In genomic region chr1:4654764-4655673, GRCh38 we compare ENCODE assay signal across 15 cellular contexts. TPM values are rescaled to one million over a fixed set of nuclear protein-coding genes. Genes with fewer than 3 reads are reported as not detected.
A peak's percentile ranks its signal among the peaks of the same experiment; 100 is the strongest.
DNase-seq lines count a peak whose midpoint lies in the region; ATAC-seq, FAIRE-seq and TF ChIP-seq lines count a peak whose summit lies in the region.
"Had no signal": no experiment of that assay in that cellular context is flagged by ENCODE, and none has a peak within 500 bp of the region (broad histone marks: within the 10 kb centered on the region; RNA-seq: fewer than 3 reads in every experiment).

No MANE protein-coding gene starts in this region.

- H4K20me1 ChIP-seq in BLaER1 treated with 17β-estradiol and CSF1 and Interleukin-3, amounts not matched to agents 10 nM and 100 nM, result peaks cover 0 to 65% (median 34%) of the 10 kb centered on the region in 11 experiments; a peak in 16 of 22 replicates
- no peaks in the 10 kb centered on the region for H4K20me1 ChIP-seq in endothelial cell of umbilical vein (replicated peaks; ENCODE audit: control insufficient read depth, extremely low read depth, insufficient read depth, low read length)

- H3K27me3 ChIP-seq in BLaER1 treated with 17β-estradiol and CSF1 and Interleukin-3, amounts not matched to agents 10 nM and 100 nM, result peaks cover 80 to 97% (median 89%) of the 10 kb centered on the region in 11 experiments
- H3K27me3 ChIP-seq in HUES64 (ENCODE audit: insufficient read depth, low read length) (peaks cover 78% of the 10 kb centered on the region), endothelial cell of umbilical vein (ENCODE audit: control insufficient read depth in 2 of 2, insufficient read depth in 2 of 2, low read length in 2 of 2) (peaks cover 23 to 24% of the 10 kb centered on the region in 2 experiments), pancreas (peaks cover 0 to 31% (median 0%) of the 10 kb centered on the region in 4 donors)

- ATAC-seq in pancreas (peak in 1 of 4 donors; percentile 5), GM18505 (IDR thresholded peaks at IDR 0.05; ENCODE audit: unreplicated experiment) (no peak), HG03159 (IDR thresholded peaks at IDR 0.05; ENCODE audit: unreplicated experiment) (no peak)
- ATAC-seq in activated CD8-positive, alpha-beta T cell treated with anti-CD3 and anti-CD28 coated beads for 36 hours, result no peak
- ATAC-seq: left colon, Panc1 had no signal

- no peaks in the 10 kb centered on the region for H3K9me3 Mint-ChIP-seq in activated CD8-positive, alpha-beta T cell treated with anti-CD3 and anti-CD28 coated beads for 36 hours

- dilution Hi-C loops in endothelial cell of umbilical vein (cut with MboI; ENCODE audit: extremely low pct_ligation_motif_present, low sequenced_read_pairs), result no loop called here

- FAIRE-seq in endothelial cell of umbilical vein (lab: Jason Lieb, UNC) (no peak), pancreas (lab: Jason Lieb, UNC) (no peak)

- H2AFZ ChIP-seq in endothelial cell of umbilical vein (ENCODE audit: low read depth, low read length), result no peak overlapping the region

- TF ChIP-seq POLR2A in endothelial cell of umbilical vein (IDR thresholded peaks at IDR 0.05; ENCODE audit: low read depth, low read length) (no peak), GM18505 (IDR thresholded peaks at IDR 0.05; ENCODE audit: borderline replicate concordance, extremely low read depth, insufficient read depth, insufficient read length) (no peak)

- no peak overlapping the region for H3K27ac Mint-ChIP-seq in activated CD8-positive, alpha-beta T cell treated with anti-CD3 and anti-CD28 coated beads for 36 hours

- H3K79me2 ChIP-seq in endothelial cell of umbilical vein (ENCODE audit: control insufficient read depth, insufficient read depth, low read length), result no peaks in the 10 kb centered on the region

- TF ChIP-seq CTCF in endothelial cell of umbilical vein (IDR thresholded peaks at IDR 0.05; ENCODE audit: extremely low read depth in 1 of 2, insufficient read depth in 1 of 2, low read depth in 1 of 2, low read length in 2 of 2), result no peak
- TF ChIP-seq CTCF in pancreas (IDR thresholded peaks at IDR 0.05), result no peak
- TF ChIP-seq CTCF in activated CD8-positive, alpha-beta T cell treated with anti-CD3 and anti-CD28 coated beads for 36 hours (IDR thresholded peaks at IDR 0.05), result no peak

- H3K9me1 ChIP-seq in endothelial cell of umbilical vein (replicated peaks; ENCODE audit: control insufficient read depth, extremely low read depth, insufficient read depth, low read length), result no peaks in the 10 kb centered on the region

- no TSS peak for BruUV-seq in endothelial cell of umbilical vein (replicated peaks; lab: Mats Ljungman, UMichigan)

- peaks cover 27 to 75% (median 63%) of the 10 kb centered on the region in 10 experiments for H3K4me1 ChIP-seq in BLaER1 treated with 17β-estradiol and CSF1 and Interleukin-3, amounts not matched to agents 10 nM and 100 nM
- H3K4me1 ChIP-seq in HUES64 (ENCODE audit: insufficient read depth, low read length) (peaks cover 53% of the 10 kb centered on the region), endothelial cell of umbilical vein (ENCODE audit: control insufficient read depth, extremely low read depth, insufficient read depth, low read length) (no peaks in the 10 kb centered on the region), pancreas (no peaks in the 10 kb centered on the region)

- H3K4me3 ChIP-seq in BLaER1 treated with 17β-estradiol and CSF1 and Interleukin-3, amounts not matched to agents 10 nM and 100 nM, result peak overlapping the region; percentile 61 to 73 (median 66)
- H3K4me3 ChIP-seq in HUES64 (ENCODE audit: low read length), result peak overlapping the region; percentile 53
- no peak overlapping the region for H3K4me3 ChIP-seq in endothelial cell of umbilical vein (replicated peaks in 1 of 3; ENCODE audit: insufficient read depth in 1 of 3, low read depth in 1 of 3, low read length in 3 of 3)
- H3K4me3 ChIP-seq in pancreas, result peak overlapping the region in 3 of 4 donors; percentile 12 to 36 (median 29)

- H3K4me3 Mint-ChIP-seq in activated CD8-positive, alpha-beta T cell treated with anti-CD3 and anti-CD28 coated beads for 36 hours, result no peak overlapping the region

- H3K4me1 Mint-ChIP-seq in activated CD8-positive, alpha-beta T cell treated with anti-CD3 and anti-CD28 coated beads for 36 hours (ENCODE audit: low read depth), result peaks cover 6% of the 10 kb centered on the region

- no peaks in the 10 kb centered on the region for H3K9me3 ChIP-seq in BLaER1 treated with 17β-estradiol and CSF1 and Interleukin-3, amounts not matched to agents 10 nM and 100 nM (replicated peaks in 1 of 11)
- H3K9me3 ChIP-seq in HUES64 (ENCODE audit: insufficient read depth, low read depth, low read length) (no peaks in the 10 kb centered on the region), endothelial cell of umbilical vein (replicated peaks; ENCODE audit: control insufficient read depth, insufficient read depth, low read length) (no peaks in the 10 kb centered on the region), pancreas (no peaks in the 10 kb centered on the region)

- under 1% methylated on average over 142 of the region's 142 CpGs for WGBS in HUES64
- 1% methylated on average over 92 to 142 of the region's 142 CpGs for WGBS in pancreas, 2 donors

- H3K4me2 ChIP-seq in BLaER1 treated with 17β-estradiol and CSF1 and Interleukin-3, amounts not matched to agents 10 nM and 100 nM, result peak overlapping the region; percentile 96 to 100 (median 99)
- no peak overlapping the region for H3K4me2 ChIP-seq in endothelial cell of umbilical vein (ENCODE audit: insufficient read depth, low read length)

- peaks cover 33% of the 10 kb centered on the region for H3K27me3 Mint-ChIP-seq in activated CD8-positive, alpha-beta T cell treated with anti-CD3 and anti-CD28 coated beads for 36 hours

- CTCF ChIA-PET in endothelial cell of umbilical vein (lab: Charles Lee), result no interaction called here
- CTCF ChIA-PET in activated CD8-positive, alpha-beta T cell treated with anti-CD3 and anti-CD28 coated beads for 36 hours (lab: Charles Lee), result interaction anchor here (1.2 kb wide), 1 partner anchor 15 kb away, joined by 4 read pairs; no protein-coding TSS in a partner anchor

- DNase-seq in endothelial cell of umbilical vein (ENCODE audit: low read depth, low spot score), result no peak
- DNase-seq in pancreas, result no peak
- no peak for DNase-seq in activated CD8-positive, alpha-beta T cell treated with anti-CD3 and anti-CD28 coated beads for 36 hours
- DNase-seq in effector CD4-positive, alpha-beta T cell, result no peak
- DNase-seq: activated CD4-positive, CD25-positive, alpha-beta regulatory T cell treated with anti-CD3 and anti-CD28 coated beads, Interleukin-2, amount 50 U/mL, for 72 hours; activated gamma-delta T cell treated with Interleukin-2 at 50 U/mL for 16 hours; DMS53; left colon; NCI-H1092 treated with DMSO at 0.1 percent for 48 hours had no signal

- POLR2A ChIA-PET in endothelial cell of umbilical vein (lab: Charles Lee), result no interaction called here
- POLR2A ChIA-PET in activated CD8-positive, alpha-beta T cell treated with anti-CD3 and anti-CD28 coated beads for 36 hours (lab: Charles Lee), result no interaction called here

- intact Hi-C loops in endothelial cell of umbilical vein (cut with micrococcal nuclease) (no loop called here), pancreas (cut with DNase I) (loop anchor here in 2 of 3 donors (10.0 kb wide), 1 partner anchor 1090 kb away; no protein-coding TSS in a partner anchor)
- intact Hi-C loops in activated CD8-positive, alpha-beta T cell treated with anti-CD3 and anti-CD28 coated beads for 36 hours (cut with micrococcal nuclease), result no loop called here

- no peaks in the 10 kb centered on the region for H3K36me3 ChIP-seq in BLaER1 treated with 17β-estradiol and CSF1 and Interleukin-3, amounts not matched to agents 10 nM and 100 nM
- H3K36me3 ChIP-seq in HUES64 (ENCODE audit: insufficient read depth, low read length), result no peaks in the 10 kb centered on the region
- H3K36me3 ChIP-seq in endothelial cell of umbilical vein (ENCODE audit: control insufficient read depth in 2 of 2, extremely low read depth in 1 of 2, insufficient read depth in 2 of 2, low read length in 2 of 2), result no peaks in the 10 kb centered on the region
- H3K36me3 ChIP-seq in pancreas, result no peaks in the 10 kb centered on the region

- peak overlapping the region; percentile 15 to 79 (median 52); a peak in 17 of 22 replicates for H3K27ac ChIP-seq in BLaER1 treated with 17β-estradiol and CSF1 and Interleukin-3, amounts not matched to agents 10 nM and 100 nM
- no peak overlapping the region for H3K27ac ChIP-seq in HUES64 (ENCODE audit: low read depth, low read length)
- no peak overlapping the region for H3K27ac ChIP-seq in endothelial cell of umbilical vein (ENCODE audit: insufficient read depth, low read depth, low read length)
- H3K27ac ChIP-seq in pancreas, result no peak overlapping the region
- H3K27ac ChIP-seq: HL-60 had no signal

- H3K9ac ChIP-seq in BLaER1 treated with 17β-estradiol and CSF1 and Interleukin-3, amounts not matched to agents 10 nM and 100 nM, result peak overlapping the region; percentile 43 to 79 (median 68); a peak in 21 of 22 replicates
- H3K9ac ChIP-seq in HUES64 (ENCODE audit: low read depth, low read length), result peak overlapping the region; percentile 35; the same call in 1 of the 2 replicates
- no peak overlapping the region for H3K9ac ChIP-seq in endothelial cell of umbilical vein (replicated peaks; ENCODE audit: extremely low read depth, insufficient read depth, low read length)

- H3K36me3 Mint-ChIP-seq in activated CD8-positive, alpha-beta T cell treated with anti-CD3 and anti-CD28 coated beads for 36 hours (ENCODE audit: low read depth), result no peaks in the 10 kb centered on the region

TF ChIP-seq in endothelial cell of umbilical vein, 7 proteins besides CTCF, POLR2A, EP300 and RAD21:
- TF ChIP-seq GATA2 (IDR thresholded peaks at IDR 0.05; ENCODE audit: insufficient read depth, insufficient read length, low read depth, low read length) (no peak), EZH2 (IDR thresholded peaks at IDR 0.05; ENCODE audit: borderline replicate concordance, low read depth, low read length, severe bottlenecking) (peak; percentile 88)
TF ChIP-seq in endothelial cell of umbilical vein: peak in this region for 1.

RNA-seq across cellular contexts. Expression of gene AJAP1, which starts 0.6 kb away (rescaled TPM):
- polyA plus RNA-seq in HUES64 (2013, experiment 1 of 2), result 4.3 TPM
- polyA plus RNA-seq in HUES64 (2013, experiment 2 of 2), result 3.5 TPM
- total RNA-seq in endothelial cell of umbilical vein, result not detected in 2 replicates
- polyA plus RNA-seq in endothelial cell of umbilical vein, result not detected in 2 replicates
- not detected in 2 replicates for polyA plus RNA-seq in endothelial cell of umbilical vein (2011; cell fraction: cytosol; rRNA removed)
- not detected in 2 replicates for polyA plus RNA-seq in endothelial cell of umbilical vein (2011; cell fraction: nucleus; rRNA removed)
- polyA plus RNA-seq in endothelial cell of umbilical vein (2012), result not detected in 2 replicates
- not detected in 2 replicates for polyA minus RNA-seq in endothelial cell of umbilical vein
- not detected for polyA minus RNA-seq in endothelial cell of umbilical vein (2011; cell fraction: cytosol; rRNA and poly(A)+ RNA removed)
- polyA minus RNA-seq in endothelial cell of umbilical vein (2011; cell fraction: nucleus; rRNA and poly(A)+ RNA removed), result not detected in 2 replicates
- 1 to 10 TPM in 4 of 6 donors, under 1 TPM in 2; 0.40 to 4.3 (median 2.2) TPM for total RNA-seq in pancreas
- polyA plus RNA-seq in pancreas, result 1 to 10 TPM in 1 of 2 donors, under 1 TPM in 1; 0.38 to 3.1 TPM
- total RNA-seq in activated CD8-positive, alpha-beta T cell treated with anti-CD3 and anti-CD28 coated beads for 36 hours, result under 1 TPM; 0.65 to 0.78 TPM

Comparison
In these comparisons a context has a peak if more than half of its experiments do, and no peak if none do; other contexts are left out.
1. H3K27ac ChIP-seq: peak in BLaER1 treated with 17β-estradiol and CSF1 and Interleukin-3, amounts not matched to agents 10 nM and 100 nM (11 of 11); none in HUES64 (single experiment), endothelial cell of umbilical vein (single experiment) and pancreas (0 of 4).
2. H3K4me3 ChIP-seq: peak in BLaER1 treated with 17β-estradiol and CSF1 and Interleukin-3, amounts not matched to agents 10 nM and 100 nM (10 of 10), HUES64 (single experiment) and pancreas (3 of 4); none in endothelial cell of umbilical vein (0 of 3).
3. intact Hi-C loops: an anchor here in pancreas (10.0 kb wide); none called in endothelial cell of umbilical vein and activated CD8-positive, alpha-beta T cell treated with anti-CD3 and anti-CD28 coated beads for 36 hours.